11 cellular contexts compared by ENCODE assay signal in genomic region chrX:15946783-15947550, GRCh38.
DNase-seq lines count a peak whose midpoint lies in the region; ATAC-seq and TF ChIP-seq lines count a peak whose summit lies in the region.
"Had no signal": no experiment of that assay in that cellular context is flagged by ENCODE, and none has a peak within 500 bp of the region (broad histone marks: within the 10 kb centered on the region; RNA-seq: fewer than 3 reads in every experiment).

No MANE protein-coding gene starts in this region.

- no peaks in the 10 kb centered on the region for H3K27me3 ChIP-seq in fibroblast of lung (ENCODE audit: control insufficient read depth, insufficient read depth, low read length)
- H3K27me3 ChIP-seq: vagina had no signal

- peak; percentile 12 for DNase-seq in activated naive CD4-positive, alpha-beta T cell treated with anti-CD3 and anti-CD28 coated beads for 36 hours
- no peak for DNase-seq in activated naive CD4-positive, alpha-beta T cell (lab: John Stamatoyannopoulos, UW)
- DNase-seq in RKO (ENCODE audit: low spot score), result peak; percentile 23
- peak; percentile 80 to 86 for DNase-seq in fibroblast of lung (ENCODE audit: low read depth in 2 of 2)
- peak; percentile 23 for DNase-seq in stimulated activated CD8-positive, alpha-beta memory T cell treated with anti-CD3 and anti-CD28 coated beads, Interleukin-4, amount 100 ng/mL, for 48 hours
- no peak for DNase-seq in mucosa of gallbladder (ENCODE audit: low spot score)
- DNase-seq in GDM1 (lab: John Stamatoyannopoulos, UW), result no peak

- CTCF ChIA-PET in activated naive CD4-positive, alpha-beta T cell treated with anti-CD3 and anti-CD28 coated beads for 36 hours (lab: Charles Lee), result no interaction called here

- no peaks in the 10 kb centered on the region for H3K79me2 ChIP-seq in fibroblast of lung (ENCODE audit: control insufficient read depth, insufficient read depth, low read length)

- H3K36me3 ChIP-seq in fibroblast of lung (ENCODE audit: control insufficient read depth, insufficient read depth, low read length), result no peaks in the 10 kb centered on the region
- H3K36me3 ChIP-seq: BLaER1, vagina had no signal

- peak overlapping the region; percentile 54 for H3K4me2 ChIP-seq in fibroblast of lung (ENCODE audit: extremely low read depth, insufficient read depth, low read length)
- H3K4me2 ChIP-seq: BLaER1 had no signal

- peaks cover 2% of the 10 kb centered on the region for H3K4me1 ChIP-seq in fibroblast of lung (ENCODE audit: control insufficient read depth, extremely low read depth, insufficient read depth, low read length)
- H3K4me1 ChIP-seq: BLaER1, vagina had no signal

- intact Hi-C loops in activated naive CD4-positive, alpha-beta T cell treated with anti-CD3 and anti-CD28 coated beads for 36 hours (cut with micrococcal nuclease), result no loop called here

- peaks cover 2% of the 10 kb centered on the region for H3K27me3 Mint-ChIP-seq in activated naive CD4-positive, alpha-beta T cell treated with anti-CD3 and anti-CD28 coated beads for 36 hours (ENCODE audit: low read depth)

- no peak overlapping the region for H3K4me3 ChIP-seq in fibroblast of lung (replicated peaks in 1 of 4; ENCODE audit: control extremely low read depth in 1 of 4, insufficient read depth in 1 of 4, low read depth in 3 of 4, low read length in 4 of 4)
- H3K4me3 ChIP-seq: BLaER1, lung, vagina had no signal

- H4K20me1 ChIP-seq in fibroblast of lung (ENCODE audit: control insufficient read depth, extremely low read depth, insufficient read depth, low read length), result no peaks in the 10 kb centered on the region

- H3K36me3 Mint-ChIP-seq in activated naive CD4-positive, alpha-beta T cell treated with anti-CD3 and anti-CD28 coated beads for 36 hours (ENCODE audit: low read depth), result no peaks in the 10 kb centered on the region

- H3K4me3 Mint-ChIP-seq in activated naive CD4-positive, alpha-beta T cell treated with anti-CD3 and anti-CD28 coated beads for 36 hours, result no peak overlapping the region

- no peak overlapping the region for H3K27ac ChIP-seq in fibroblast of lung (ENCODE audit: insufficient read depth, low read length)
- H3K27ac ChIP-seq: BLaER1, vagina had no signal

- H3K9ac ChIP-seq in fibroblast of lung (ENCODE audit: insufficient read depth, low read length), result no peak overlapping the region
- H3K9ac ChIP-seq: BLaER1 had no signal

- no peaks in the 10 kb centered on the region for H3K9me3 Mint-ChIP-seq in activated naive CD4-positive, alpha-beta T cell treated with anti-CD3 and anti-CD28 coated beads for 36 hours

- H3K9me3 ChIP-seq in fibroblast of lung (ENCODE audit: control insufficient read depth, insufficient read depth, low read depth, low read length), result no peaks in the 10 kb centered on the region
- H3K9me3 ChIP-seq: BLaER1, vagina had no signal

- H3K27ac Mint-ChIP-seq in activated naive CD4-positive, alpha-beta T cell treated with anti-CD3 and anti-CD28 coated beads for 36 hours, result no peak overlapping the region

- no peaks in the 10 kb centered on the region for H3K4me1 Mint-ChIP-seq in activated naive CD4-positive, alpha-beta T cell treated with anti-CD3 and anti-CD28 coated beads for 36 hours (ENCODE audit: low read depth)

- TF ChIP-seq CTCF in fibroblast of lung (conservative IDR thresholded peaks at IDR 0.05 in 1 of 2, IDR thresholded peaks at IDR 0.05 in 1 of 2; ENCODE audit: low read depth in 1 of 2, low read length in 2 of 2), result no peak

- no peak for ATAC-seq in HG02763 (IDR thresholded peaks at IDR 0.05; ENCODE audit: unreplicated experiment)

- H2AFZ ChIP-seq in fibroblast of lung (ENCODE audit: low read length), result no peak overlapping the region

Comparison
In these comparisons a context has a peak if more than half of its experiments do, and no peak if none do; other contexts are left out.
1. DNase-seq: peak in activated naive CD4-positive, alpha-beta T cell treated with anti-CD3 and anti-CD28 coated beads for 36 hours (single experiment), RKO (single experiment), fibroblast of lung (2 of 2) and stimulated activated CD8-positive, alpha-beta memory T cell treated with anti-CD3 and anti-CD28 coated beads, Interleukin-4, amount 100 ng/mL, for 48 hours (single experiment); none in activated naive CD4-positive, alpha-beta T cell (0 of 4), mucosa of gallbladder (single experiment) and GDM1 (single experiment).